ENCODE assay signal across 1 cellular context in genomic region chr3:127851899-127852298, GRCh38.
TF ChIP-seq lines count a peak whose summit lies in the region.

No MANE protein-coding gene starts in this region.

TF ChIP-seq in HepG2, 621 proteins besides CTCF, POLR2A, EP300 and RAD21 (continued from another document):
- TF ChIP-seq RERE (CRISPR knock-in tag; IDR thresholded peaks at IDR 0.05; ENCODE audit: low read depth) = no peak
- TF ChIP-seq ZNF780A (CRISPR knock-in tag; IDR thresholded peaks at IDR 0.05) = no peak
- no peak for TF ChIP-seq TBX2 (CRISPR knock-in tag; IDR thresholded peaks at IDR 0.05; ENCODE audit: borderline replicate concordance)
- TF ChIP-seq ZNF773 (CRISPR knock-in tag; IDR thresholded peaks at IDR 0.05; ENCODE audit: borderline replicate concordance) = no peak
- no peak for TF ChIP-seq TERF1 (CRISPR knock-in tag; IDR thresholded peaks at IDR 0.05)
- no peak for TF ChIP-seq ZNF556 (CRISPR knock-in tag; IDR thresholded peaks at IDR 0.05; ENCODE audit: borderline replicate concordance)
- no peak for TF ChIP-seq THRA (CRISPR knock-in tag; IDR thresholded peaks at IDR 0.05; ENCODE audit: borderline replicate concordance)
- TF ChIP-seq ZNF605 (CRISPR knock-in tag; IDR thresholded peaks at IDR 0.05) = no peak
- no peak for TF ChIP-seq NFIC (IDR thresholded peaks at IDR 0.05; ENCODE audit: low read length)
- TF ChIP-seq ZNF615 (CRISPR knock-in tag; IDR thresholded peaks at IDR 0.05; ENCODE audit: borderline replicate concordance) = no peak
- no peak for TF ChIP-seq GFI1 (CRISPR knock-in tag; IDR thresholded peaks at IDR 0.05; ENCODE audit: borderline replicate concordance)
- no peak for TF ChIP-seq ZSCAN30 (CRISPR knock-in tag; IDR thresholded peaks at IDR 0.05)
- TF ChIP-seq USF2 (IDR thresholded peaks at IDR 0.05; ENCODE audit: low read depth, low read length) = no peak
- no peak for TF ChIP-seq USF2 (CRISPR knock-in tag; IDR thresholded peaks at IDR 0.05; ENCODE audit: borderline replicate concordance)
TF ChIP-seq in HepG2: peak in this region for 0.
